Comparison of ENCODE assay signal across 7 cellular contexts in genomic region chr5:43066231-43066798, GRCh38. TPM values are rescaled to one million over a fixed set of nuclear protein-coding genes. Genes with fewer than 3 reads are reported as not detected.
DNase-seq lines count a peak whose midpoint lies in the region; ATAC-seq and TF ChIP-seq lines count a peak whose summit lies in the region.

No MANE protein-coding gene starts in this region.

- 0% methylated on average over 57 of the region's 57 CpGs for WGBS in lung, 2 donors

- H3K4me3 ChIP-seq in lung: peak overlapping the region; percentile 71

- H3K27ac ChIP-seq in lung (ENCODE audit: low read depth in 1 of 2, low read length in 1 of 2): peak overlapping the region; percentile 99

- TF ChIP-seq CTCF in lung (IDR thresholded peaks at IDR 0.05; ENCODE audit: control extremely low read depth, extremely low read depth): no peak

- no peaks in the 10 kb centered on the region for H3K27me3 ChIP-seq in lung (ENCODE audit: control insufficient read depth, insufficient read depth)

- peak; percentile 37 for DNase-seq in NCI-H226
- DNase-seq in activated CD4-positive, alpha-beta T cell treated with anti-CD3 and anti-CD28 coated beads, Interleukin-2, amount 50 U/mL, for 4 hours: peak; percentile 64 to 66
- DNase-seq in ecto neural progenitor cell (ENCODE audit: low spot score): peak; percentile 83
- peak; percentile 72 for DNase-seq in lung (ENCODE audit: low spot score)
- peak; percentile 36 to 64 (median 48) for DNase-seq in stimulated activated CD4-positive, alpha-beta T cell treated with anti-CD3 and anti-CD28 coated beads, TNF-alpha, amount 100 ng/mL, for 24 hours (ENCODE audit: low read depth in 3 of 3)

- peaks cover 1 to 13% of the 10 kb centered on the region in 2 donors for H3K4me1 ChIP-seq in lung (ENCODE audit: control insufficient read depth in 2 of 2, insufficient read depth in 2 of 2, low read length in 2 of 2)

- peaks cover 4 to 6% of the 10 kb centered on the region in 2 donors for H3K36me3 ChIP-seq in lung (ENCODE audit: control insufficient read depth in 2 of 2, insufficient read depth in 2 of 2, low read length in 2 of 2)

- H3K9me3 ChIP-seq in lung (ENCODE audit: control insufficient read depth in 2 of 2, insufficient read depth in 1 of 2, low read length in 1 of 2): no peaks in the 10 kb centered on the region

- ATAC-seq in GM18517 (IDR thresholded peaks at IDR 0.05; ENCODE audit: unreplicated experiment) (peak; percentile 26), HG03045 (IDR thresholded peaks at IDR 0.05; ENCODE audit: unreplicated experiment) (peak; percentile 47), lung (ENCODE audit: insufficient read depth, low FRiP score) (peak; percentile 56)

RNA-seq across cellular contexts. Expression of gene ANXA2R, which starts 26.2 kb away (rescaled TPM):
- total RNA-seq in lung: 1 to 10 TPM; 4.0 to 5.2 TPM
- polyA plus RNA-seq in lung: 1 to 10 TPM; 4.4 to 5.2 TPM

RNA-seq across cellular contexts. Expression of gene ZNF131, which starts 54.4 kb away (rescaled TPM):
- total RNA-seq in lung: 10 to 100 TPM; 28.5 to 43.8 TPM
- polyA plus RNA-seq in lung: 10 to 100 TPM; 14.1 to 39.9 TPM

Comparison
In these comparisons a context has a peak if more than half of its experiments do, and no peak if none do; other contexts are left out.
1. Peak in every context shown above with its lines: DNase-seq, ATAC-seq, H3K4me3 ChIP-seq and H3K27ac ChIP-seq.